ENCODE assay signal across 8 cellular contexts in the genomic region with DNA sequence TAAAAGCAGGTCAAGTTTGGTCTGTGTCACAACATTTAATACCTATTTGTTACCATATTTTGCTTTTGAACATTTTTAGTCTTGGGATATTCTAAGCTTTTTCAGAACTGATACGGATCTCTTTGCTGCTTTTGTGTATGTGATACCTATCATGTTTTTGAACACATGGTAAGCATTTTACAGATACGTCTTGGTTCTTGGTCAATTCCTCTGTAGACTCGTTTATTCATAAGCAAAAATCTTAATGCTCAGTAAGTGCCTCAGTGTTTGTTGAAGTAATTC. TPM values are rescaled to one million over a fixed set of nuclear protein-coding genes. Genes with fewer than 3 reads are reported as not detected.
DNase-seq lines count a peak whose midpoint lies in the region; ATAC-seq lines count a peak whose summit lies in the region.

No MANE protein-coding gene starts in this region.

- no peaks in the 10 kb centered on the region for H3K27me3 ChIP-seq in iPS-18a (ENCODE audit: control insufficient read depth, insufficient read depth, low read length)

- CTCF ChIA-PET in activated CD4-positive, alpha-beta memory T cell treated with anti-CD3 and anti-CD28 coated beads for 36 hours (lab: Charles Lee), result interaction anchor here (0.6 to 2.2 kb wide), 4 partner anchors 11 to 211 kb away, joined by 3 to 6 read pairs (median 4); no protein-coding TSS in a partner anchor

- H3K36me3 Mint-ChIP-seq in T-helper 1 cell treated with Interleukin-12 subunit alpha and Interleukin-12 subunit beta and Interleukin-4 antibody, amounts not matched to agents 30 μg/mL and 1 μg/mL, for 36 hours (ENCODE audit: low read depth), result peaks cover 43% of the 10 kb centered on the region
- peaks cover 45% of the 10 kb centered on the region for H3K36me3 Mint-ChIP-seq in activated CD4-positive, alpha-beta memory T cell treated with anti-CD3 and anti-CD28 coated beads for 36 hours

- H3K9me3 Mint-ChIP-seq in T-helper 1 cell treated with Interleukin-12 subunit alpha and Interleukin-12 subunit beta and Interleukin-4 antibody, amounts not matched to agents 30 μg/mL and 1 μg/mL, for 36 hours, result peaks cover 31% of the 10 kb centered on the region
- peaks cover 19% of the 10 kb centered on the region for H3K9me3 Mint-ChIP-seq in activated CD4-positive, alpha-beta memory T cell treated with anti-CD3 and anti-CD28 coated beads for 36 hours

- POLR2A ChIA-PET in activated CD4-positive, alpha-beta memory T cell treated with anti-CD3 and anti-CD28 coated beads for 36 hours (lab: Charles Lee), result interaction anchor here (1.0 to 2.2 kb wide), 8 partner anchors 26 to 729 kb away, joined by 3 to 15 read pairs (median 4); a partner anchor contains a TSS

- DNase-seq in T-helper 1 cell (no peak), substantia nigra (lab: John Stamatoyannopoulos, UW) (no peak), midbrain (lab: John Stamatoyannopoulos, UW) (no peak)
- no peak for DNase-seq in activated CD4-positive, alpha-beta memory T cell treated with anti-CD3 and anti-CD28 coated beads for 36 hours

- peaks cover 8% of the 10 kb centered on the region for H3K4me1 ChIP-seq in iPS-18a (ENCODE audit: control insufficient read depth, low read depth, low read length)

- H3K27me3 Mint-ChIP-seq in T-helper 1 cell treated with Interleukin-12 subunit alpha and Interleukin-12 subunit beta and Interleukin-4 antibody, amounts not matched to agents 30 μg/mL and 1 μg/mL, for 36 hours (ENCODE audit: low read depth), result no peaks in the 10 kb centered on the region
- no peaks in the 10 kb centered on the region for H3K27me3 Mint-ChIP-seq in activated CD4-positive, alpha-beta memory T cell treated with anti-CD3 and anti-CD28 coated beads for 36 hours

- intact Hi-C loops in activated CD4-positive, alpha-beta memory T cell treated with anti-CD3 and anti-CD28 coated beads for 36 hours (cut with micrococcal nuclease), result loop anchor here (1.0 to 5.0 kb wide), 6 partner anchors 26 to 731 kb away; a partner anchor contains a TSS

- peak overlapping the region; percentile 97 for H3K27ac ChIP-seq in iPS-18a (ENCODE audit: low read length)
- peak overlapping the region; percentile 98 for H3K27ac ChIP-seq in substantia nigra (ENCODE audit: low read depth, low read length, poor library complexity, severe bottlenecking)

- H3K4me1 Mint-ChIP-seq in T-helper 1 cell treated with Interleukin-12 subunit alpha and Interleukin-12 subunit beta and Interleukin-4 antibody, amounts not matched to agents 30 μg/mL and 1 μg/mL, for 36 hours (ENCODE audit: low read depth), result peaks cover 6% of the 10 kb centered on the region
- H3K4me1 Mint-ChIP-seq in activated CD4-positive, alpha-beta memory T cell treated with anti-CD3 and anti-CD28 coated beads for 36 hours (ENCODE audit: low read depth), result peaks cover 26% of the 10 kb centered on the region

- peak overlapping the region; percentile 93 for H3K4me3 ChIP-seq in iPS-18a (ENCODE audit: low read length)

- H3K27ac Mint-ChIP-seq in T-helper 1 cell treated with Interleukin-12 subunit alpha and Interleukin-12 subunit beta and Interleukin-4 antibody, amounts not matched to agents 30 μg/mL and 1 μg/mL, for 36 hours, result peak overlapping the region; percentile 96
- H3K27ac Mint-ChIP-seq in activated CD4-positive, alpha-beta memory T cell treated with anti-CD3 and anti-CD28 coated beads for 36 hours, result peak overlapping the region; percentile 98

- ATAC-seq in GM21423 (IDR thresholded peaks at IDR 0.05; ENCODE audit: unreplicated experiment) (no peak), GM19395 (IDR thresholded peaks at IDR 0.05; ENCODE audit: unreplicated experiment) (no peak)

- H3K9me3 ChIP-seq in iPS-18a (ENCODE audit: control insufficient read depth, low read depth, low read length), result no peaks in the 10 kb centered on the region

- H3K4me3 Mint-ChIP-seq in T-helper 1 cell treated with Interleukin-12 subunit alpha and Interleukin-12 subunit beta and Interleukin-4 antibody, amounts not matched to agents 30 μg/mL and 1 μg/mL, for 36 hours, result peak overlapping the region; percentile 95
- H3K4me3 Mint-ChIP-seq in activated CD4-positive, alpha-beta memory T cell treated with anti-CD3 and anti-CD28 coated beads for 36 hours, result peak overlapping the region; percentile 96

- peaks cover 42% of the 10 kb centered on the region for H3K36me3 ChIP-seq in iPS-18a (ENCODE audit: control insufficient read depth, low read depth, low read length)

- peak overlapping the region; percentile 98 for H3K9ac ChIP-seq in iPS-18a (ENCODE audit: low read length)

RNA-seq across cellular contexts. Expression of a gene that starts 0.6 kb away (rescaled TPM):
- total RNA-seq in activated CD4-positive, alpha-beta memory T cell treated with anti-CD3 and anti-CD28 coated beads for 36 hours, result 10 to 100 TPM; 19.2 to 19.6 TPM

RNA-seq across cellular contexts. Expression of a gene that starts 48.6 kb away (rescaled TPM):
- 10 to 100 TPM; 17.9 to 19.6 TPM for total RNA-seq in activated CD4-positive, alpha-beta memory T cell treated with anti-CD3 and anti-CD28 coated beads for 36 hours
